Comparison of ENCODE assay signal across 1 cellular context in the genomic region with DNA sequence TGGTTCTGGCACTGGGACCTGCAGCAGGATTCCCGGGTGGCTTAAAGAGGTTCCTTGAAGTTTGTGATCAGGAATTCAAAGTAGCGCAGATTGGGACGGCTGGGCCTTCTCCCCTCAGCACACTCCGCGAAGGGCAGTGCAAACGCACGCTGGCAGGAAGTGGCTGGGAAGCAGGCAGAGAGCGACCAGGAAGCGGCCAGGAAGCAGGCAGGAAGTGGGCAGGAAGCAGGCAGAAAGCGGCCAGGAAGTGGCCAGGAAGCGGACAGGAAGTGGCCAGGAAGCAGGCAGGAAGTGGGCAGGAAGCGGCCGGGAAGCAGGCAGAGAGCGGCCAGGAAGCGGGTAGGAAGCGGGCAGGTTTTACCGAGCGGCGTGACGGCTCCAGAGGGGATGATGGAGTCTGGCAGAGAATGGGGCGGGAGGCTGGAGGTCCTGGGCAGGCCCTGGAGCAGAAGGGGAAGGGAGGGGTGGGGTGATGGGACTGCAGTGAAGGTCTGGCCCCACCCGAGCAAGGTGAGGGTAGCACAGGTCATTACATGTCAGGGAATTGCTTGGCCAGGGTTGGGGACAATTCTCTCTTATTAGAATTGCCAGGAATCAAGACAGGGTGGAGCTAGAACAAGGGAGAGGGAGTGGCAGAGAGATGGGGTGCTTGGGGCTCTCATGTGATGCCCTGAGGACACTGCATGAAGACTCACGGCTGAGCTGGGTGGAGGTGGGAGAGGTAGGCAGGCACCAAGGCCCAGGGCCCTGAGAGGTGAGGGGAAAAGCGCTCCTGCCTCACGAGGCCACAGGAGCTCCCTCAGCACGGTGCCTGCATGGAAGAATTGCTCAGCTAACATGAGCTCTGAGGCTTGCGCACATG.
TF ChIP-seq lines count a peak whose summit lies in the region.

No MANE protein-coding gene starts in this region.

TF ChIP-seq in HCT116, 20 proteins besides CTCF, POLR2A, EP300 and RAD21:
- no peak for TF ChIP-seq POLR2AphosphoS5 (IDR thresholded peaks at IDR 0.05; ENCODE audit: low read depth, low read length)
- TF ChIP-seq EGR1 (IDR thresholded peaks at IDR 0.05; ENCODE audit: low read depth): no peak
- no peak for TF ChIP-seq JUND (IDR thresholded peaks at IDR 0.05)
- TF ChIP-seq CBX3 (IDR thresholded peaks at IDR 0.05; ENCODE audit: low read depth): no peak
- TF ChIP-seq, protein P1, sequence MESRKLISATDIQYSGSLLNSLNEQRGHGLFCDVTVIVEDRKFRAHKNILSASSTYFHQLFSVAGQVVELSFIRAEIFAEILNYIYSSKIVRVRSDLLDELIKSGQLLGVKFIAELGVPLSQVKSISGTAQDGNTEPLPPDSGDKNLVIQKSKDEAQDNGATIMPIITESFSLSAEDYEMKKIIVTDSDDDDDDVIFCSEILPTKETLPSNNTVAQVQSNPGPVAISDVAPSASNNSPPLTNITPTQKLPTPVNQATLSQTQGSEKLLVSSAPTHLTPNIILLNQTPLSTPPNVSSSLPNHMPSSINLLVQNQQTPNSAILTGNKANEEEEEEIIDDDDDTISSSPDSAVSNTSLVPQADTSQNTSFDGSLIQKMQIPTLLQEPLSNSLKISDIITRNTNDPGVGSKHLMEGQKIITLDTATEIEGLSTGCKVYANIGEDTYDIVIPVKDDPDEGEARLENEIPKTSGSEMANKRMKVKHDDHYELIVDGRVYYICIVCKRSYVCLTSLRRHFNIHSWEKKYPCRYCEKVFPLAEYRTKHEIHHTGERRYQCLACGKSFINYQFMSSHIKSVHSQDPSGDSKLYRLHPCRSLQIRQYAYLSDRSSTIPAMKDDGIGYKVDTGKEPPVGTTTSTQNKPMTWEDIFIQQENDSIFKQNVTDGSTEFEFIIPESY (IDR thresholded peaks at IDR 0.05; ENCODE audit: extremely low read depth, insufficient replicate concordance, low read length): no peak
- TF ChIP-seq ELF1 (IDR thresholded peaks at IDR 0.05; ENCODE audit: borderline replicate concordance, low read depth): no peak
- TF ChIP-seq REST (IDR thresholded peaks at IDR 0.05; ENCODE audit: low read depth): no peak
- no peak for TF ChIP-seq CEBPB (IDR thresholded peaks at IDR 0.05; ENCODE audit: low read depth)
- TF ChIP-seq EZH2phosphoT487 (IDR thresholded peaks at IDR 0.05; ENCODE audit: borderline replicate concordance): no peak
- TF ChIP-seq SIN3A (IDR thresholded peaks at IDR 0.05; ENCODE audit: low read depth): no peak
- TF ChIP-seq YY1 (IDR thresholded peaks at IDR 0.05; ENCODE audit: extremely low read depth, insufficient replicate concordance, low read depth, low read length): no peak
- no peak for TF ChIP-seq SP1 (IDR thresholded peaks at IDR 0.05; ENCODE audit: low read depth)
TF ChIP-seq in HCT116: peak in this region for 0.
